In genomic region chr10:28533571-28534304, GRCh38 we compare ENCODE assay signal across 8 cellular contexts. TPM values are rescaled to one million over a fixed set of nuclear protein-coding genes. Genes with fewer than 3 reads are reported as not detected.
A peak's percentile ranks its signal among the peaks of the same experiment; 100 is the strongest.
DNase-seq lines count a peak whose midpoint lies in the region; ATAC-seq and TF ChIP-seq lines count a peak whose summit lies in the region.

No MANE protein-coding gene starts in this region.

- H3K9me3 ChIP-seq in CD8-positive, alpha-beta T cell (ENCODE audit: low read length) = no peaks in the 10 kb centered on the region
- H3K9me3 ChIP-seq in liver (ENCODE audit: control insufficient read depth in 4 of 4, low read length in 3 of 4) = no peaks in the 10 kb centered on the region

- H3K4me3 Mint-ChIP-seq in CD8-positive, alpha-beta T cell = peak overlapping the region; percentile 99

- peaks cover 52% of the 10 kb centered on the region for H3K36me3 Mint-ChIP-seq in CD8-positive, alpha-beta T cell

- peak; percentile 16 for ATAC-seq in CD8-positive, alpha-beta T cell
- ATAC-seq in GM21619 (IDR thresholded peaks at IDR 0.05; ENCODE audit: unreplicated experiment) = peak; percentile 14

- intact Hi-C loops in CD8-positive, alpha-beta T cell (cut with DNase I, micrococcal nuclease) = loop anchor here (2.0 to 10.0 kb wide), 14 partner anchors 31 to 1679 kb away; partner anchors contain the start of genes BAMBI (in 2 of the 2), ABI1 (in 1 of the 2), ACBD5 (in 1 of the 2) and ANKRD26 (in 1 of the 2)

- CTCF ChIA-PET in CD8-positive, alpha-beta T cell (lab: Charles Lee) = interaction anchor here (1.1 kb wide), 1 partner anchor 11 kb away, joined by 3 read pairs; no protein-coding TSS in a partner anchor

- H3K4me1 Mint-ChIP-seq in CD8-positive, alpha-beta T cell (ENCODE audit: low read depth) = peaks cover 74% of the 10 kb centered on the region

- peak in 1 of 2 donors; percentile 5 for TF ChIP-seq RAD21 in liver (IDR thresholded peaks at IDR 0.05)

- peak overlapping the region; percentile 69 for H3K27ac ChIP-seq in CD8-positive, alpha-beta T cell (ENCODE audit: low read depth, low read length)
- H3K27ac ChIP-seq in liver (ENCODE audit: low read depth in 1 of 2, low read length in 2 of 2) = peak overlapping the region; percentile 81 to 99

- H3K27me3 ChIP-seq in CD8-positive, alpha-beta T cell (ENCODE audit: insufficient read depth, low read length) = no peaks in the 10 kb centered on the region
- H3K27me3 ChIP-seq in liver (ENCODE audit: control insufficient read depth in 4 of 4, insufficient read depth in 4 of 4, low read length in 3 of 4) = no peaks in the 10 kb centered on the region

- H3K36me3 ChIP-seq in CD8-positive, alpha-beta T cell (ENCODE audit: insufficient read depth, low read length) = peaks cover 25% of the 10 kb centered on the region
- H3K36me3 ChIP-seq in liver (ENCODE audit: control insufficient read depth in 4 of 4, insufficient read depth in 3 of 4, low read depth in 1 of 4, low read length in 3 of 4) = peaks cover 6 to 29% (median 24%) of the 10 kb centered on the region in 4 donors

- H3K27ac Mint-ChIP-seq in CD8-positive, alpha-beta T cell = peak overlapping the region; percentile 100

- no peaks in the 10 kb centered on the region for H3K27me3 Mint-ChIP-seq in CD8-positive, alpha-beta T cell (ENCODE audit: low read depth)

- H3K4me3 ChIP-seq in CD8-positive, alpha-beta T cell (ENCODE audit: low read depth, low read length) = peak overlapping the region; percentile 58
- peak overlapping the region; percentile 90 to 96 (median 94) for H3K4me3 ChIP-seq in liver (ENCODE audit: low read depth in 1 of 3, low read length in 3 of 3)

- peak; percentile 47 to 79 (median 67) for DNase-seq in CD8-positive, alpha-beta T cell
- peak; percentile 32 for DNase-seq in M059J (ENCODE audit: low read depth)
- DNase-seq in activated CD4-positive, alpha-beta T cell treated with anti-CD3 and anti-CD28 coated beads, Interleukin-2, amount 50 U/mL, for 24 hours (ENCODE audit: low read depth in 1 of 2, low spot score in 1 of 2) = peak; percentile 40 to 58
- DNase-seq in dedifferentiated amniotic fluid mesenchymal stem cell (ENCODE audit: extremely low spot score) = peak; percentile 32
- peak; percentile 58 to 60 for DNase-seq in stimulated activated CD4-positive, alpha-beta T cell treated with anti-CD3 and anti-CD28 coated beads, Interleukin-2, amount 100 ng/mL, for 48 hours
- no peak for DNase-seq in NCI-H1105 treated with DMSO at 0.1 percent for 48 hours (lab: John Stamatoyannopoulos, UW)

- H3K9me3 Mint-ChIP-seq in CD8-positive, alpha-beta T cell = no peaks in the 10 kb centered on the region

- TF ChIP-seq CTCF in CD8-positive, alpha-beta T cell (IDR thresholded peaks at IDR 0.05) = no peak
- no peak for TF ChIP-seq CTCF in liver (IDR thresholded peaks at IDR 0.05; ENCODE audit: low read depth, low read length, missing input control)

- peaks cover 54% of the 10 kb centered on the region for H3K4me1 ChIP-seq in CD8-positive, alpha-beta T cell (ENCODE audit: insufficient read depth, low read length)
- H3K4me1 ChIP-seq in liver (ENCODE audit: control insufficient read depth in 4 of 4, insufficient read depth in 4 of 4, low read length in 3 of 4) = peaks cover 0 to 20% (median 10%) of the 10 kb centered on the region in 4 donors

- POLR2A ChIA-PET in CD8-positive, alpha-beta T cell (lab: Charles Lee) = interaction anchor here (0.7 to 0.8 kb wide), 2 partner anchors 10 to 74 kb away, joined by 3 read pairs; no protein-coding TSS in a partner anchor

- WGBS in liver = under 1% methylated on average over 64 of the region's 64 CpGs

- H3K9ac ChIP-seq in liver (ENCODE audit: low read depth in 1 of 2, low read length in 2 of 2) = peak overlapping the region; percentile 97 to 100

TF ChIP-seq in liver, 16 proteins besides CTCF, POLR2A, EP300 and RAD21:
- TF ChIP-seq NR2F2 (IDR thresholded peaks at IDR 0.05) (no peak), HNF4G (IDR thresholded peaks at IDR 0.05) (no peak), RXRA (IDR thresholded peaks at IDR 0.05) (no peak), YY1 (IDR thresholded peaks at IDR 0.05) (no peak), TAF1 (conservative IDR thresholded peaks at IDR 0.05) (no peak), SP1 (IDR thresholded peaks at IDR 0.05) (no peak), EGR1 (IDR thresholded peaks at IDR 0.05; ENCODE audit: low read depth in 2 of 2) (no peak), MAX (IDR thresholded peaks at IDR 0.05) (no peak), FOXA2 (IDR thresholded peaks at IDR 0.05) (no peak), ZBTB33 (IDR thresholded peaks at IDR 0.05) (no peak), GABPA (IDR thresholded peaks at IDR 0.05 in 1 of 2, conservative IDR thresholded peaks at IDR 0.05 in 1 of 2) (no peak)

RNA-seq across cellular contexts. Expression of gene WAC, which starts 0.8 kb away (rescaled TPM):
- total RNA-seq in CD8-positive, alpha-beta T cell = 100 to 1,000 TPM; 195 to 200 TPM
- 41.1 TPM in 2 replicates for total RNA-seq in M059J (2014; rRNA removed; shearing (Covaris generic))
- 10 to 100 TPM; 43.7 to 48.7 TPM for total RNA-seq in liver
- 10 to 100 TPM; 20.2 to 20.3 TPM for polyA plus RNA-seq in liver
